Comparison of ENCODE assay signal across 16 cellular contexts in the genomic region with DNA sequence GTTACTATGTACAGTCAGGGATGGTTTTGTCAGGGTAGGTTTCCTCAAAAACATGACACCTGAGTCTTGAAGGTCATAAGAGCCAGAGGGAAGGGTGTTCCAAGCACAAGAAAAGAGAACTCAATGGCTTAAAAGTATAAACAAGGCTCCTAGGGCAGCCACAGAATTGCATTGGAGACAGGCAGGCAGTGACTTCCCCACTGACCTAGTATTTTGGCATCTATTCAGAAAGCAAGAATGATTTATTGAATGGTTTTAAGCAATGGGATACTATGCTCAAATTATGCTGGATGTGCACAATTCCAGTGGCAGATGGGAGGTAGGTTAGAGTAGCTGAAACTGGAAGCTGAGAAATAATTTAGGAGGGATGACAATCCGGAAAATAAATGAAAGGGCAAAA. TPM values are rescaled to one million over a fixed set of nuclear protein-coding genes. Genes with fewer than 3 reads are reported as not detected.
A peak's percentile ranks its signal among the peaks of the same experiment; 100 is the strongest.
DNase-seq lines count a peak whose midpoint lies in the region; ATAC-seq and TF ChIP-seq lines count a peak whose summit lies in the region.
"Had no signal": no experiment of that assay in that cellular context is flagged by ENCODE, and none has a peak within 500 bp of the region (broad histone marks: within the 10 kb centered on the region; RNA-seq: fewer than 3 reads in every experiment).

No MANE protein-coding gene starts in this region.

- no peaks in the 10 kb centered on the region for H3K9me3 ChIP-seq in HCT116 (ENCODE audit: control insufficient read depth in 1 of 2, insufficient read depth in 1 of 2, low read depth in 1 of 2, low read length in 2 of 2)
- no peaks in the 10 kb centered on the region for H3K9me3 ChIP-seq in suprapubic skin
- H3K9me3 ChIP-seq: BE2C had no signal

- TF ChIP-seq CTCF in HCT116 (IDR thresholded peaks at IDR 0.05 in 2 of 3, conservative IDR thresholded peaks at IDR 0.05 in 1 of 3; ENCODE audit: borderline replicate concordance in 1 of 3, insufficient read depth in 1 of 3, low read depth in 2 of 3, low read length in 2 of 3), result no peak
- TF ChIP-seq CTCF in suprapubic skin (IDR thresholded peaks at IDR 0.05), result no peak

- no peak overlapping the region for H2AFZ ChIP-seq in HCT116 (ENCODE audit: low read depth, low read length, poor library complexity, severe bottlenecking)

- H3K4me2 ChIP-seq in HCT116 (ENCODE audit: low read length), result no peak overlapping the region

- H3K27me3 ChIP-seq in HCT116 (ENCODE audit: insufficient read depth, low read length), result no peaks in the 10 kb centered on the region
- no peaks in the 10 kb centered on the region for H3K27me3 ChIP-seq in suprapubic skin
- H3K27me3 ChIP-seq: BE2C had no signal

- 0 out of 2 replicates have a peak, but pooled peaks cover 7% of the 10 kb centered on the region for H4K20me1 ChIP-seq in HCT116 (ENCODE audit: insufficient read depth)

- DNase-seq in AG08395 (ENCODE audit: low spot score) (peak; percentile 4), HCT116 (ENCODE audit: low read depth, low spot score) (no peak), OCI-M1 (lab: John Stamatoyannopoulos, UW) (peak; percentile 8), epithelial cell of prostate (ENCODE audit: low read depth, low spot score) (no peak), suprapubic skin (ENCODE audit: low spot score in 2 of 2) (no peak), NCI-H1417 (lab: John Stamatoyannopoulos, UW) (no peak), HK-2 (ENCODE audit: unreplicated experiment) (no peak)
- DNase-seq in NK-92 treated with Interleukin-12 subunit alpha and Interleukin-12 subunit beta, amount 100 ng/mL, for 24 hours (lab: John Stamatoyannopoulos, UW), result no peak
- DNase-seq: BE2C; CD4-positive, alpha-beta memory T cell; EL; MM.1S; NCI-H146; NCI-H2081 treated with DMSO at 0.1 percent for 48 hours; NCI-H345; NCI-H82 had no signal

- H3K9me2 ChIP-seq in HCT116 (ENCODE audit: insufficient read depth), result no peaks in the 10 kb centered on the region

- H3K36me3 ChIP-seq in HCT116 (ENCODE audit: control insufficient read depth in 1 of 2, insufficient read depth in 2 of 2, low read length in 2 of 2) (peaks cover 6 to 9% of the 10 kb centered on the region in 2 experiments; a peak in 3 of 4 replicates), suprapubic skin (peaks cover 18% of the 10 kb centered on the region)

- no peak for TF ChIP-seq POLR2A in HCT116 (IDR thresholded peaks at IDR 0.05; ENCODE audit: borderline replicate concordance, extremely low read depth, insufficient read depth, insufficient read length)
- no peak for TF ChIP-seq POLR2A in suprapubic skin (IDR thresholded peaks at IDR 0.05)

- RAD21 ChIA-PET in HCT116 (lab: Charles Lee; ENCODE audit: low non-redundant PET in 1 of 2, low total read pairs in 2 of 2, uncharacterized antibody in 2 of 2, unreplicated experiment in 2 of 2), result no interaction called here

- H3K4me1 ChIP-seq in HCT116 (ENCODE audit: control insufficient read depth in 1 of 2, insufficient read depth in 2 of 2, low read length in 2 of 2) (no peaks in the 10 kb centered on the region), suprapubic skin (no peaks in the 10 kb centered on the region)
- H3K4me1 ChIP-seq: BE2C had no signal

- no peak for TF ChIP-seq EP300 in suprapubic skin (IDR thresholded peaks at IDR 0.05)

- ATAC-seq in HCT116, result no peak

- intact Hi-C loops in HCT116 (cut with micrococcal nuclease), result no loop called here

- H3K79me2 ChIP-seq in HCT116 (ENCODE audit: insufficient read depth, low read length), result no peaks in the 10 kb centered on the region

- no peak for TF ChIP-seq RAD21 in HCT116 (IDR thresholded peaks at IDR 0.05; ENCODE audit: low read depth)

- no peak overlapping the region for H3K9ac ChIP-seq in HCT116 (ENCODE audit: low read length)

- H3K27ac ChIP-seq in HCT116 (ENCODE audit: low read depth, low read length) (no peak overlapping the region), epithelial cell of prostate (peak overlapping the region; percentile 4), suprapubic skin (no peak overlapping the region)

- POLR2A ChIA-PET in HCT116 (lab: Charles Lee), result no interaction called here

- H3K4me3 ChIP-seq in HCT116 (replicated peaks in 1 of 2; ENCODE audit: low read depth in 1 of 2, low read length in 2 of 2) (no peak overlapping the region), suprapubic skin (no peak overlapping the region)

- TSS peak; percentile 6 for BruUV-seq in HCT116 (replicated peaks; lab: Mats Ljungman, UMichigan)

- CTCF ChIA-PET in HCT116 (lab: Charles Lee), result no interaction called here

- 97% methylated on average over 1 of the region's 1 CpG for WGBS in suprapubic skin

TF ChIP-seq in HCT116, 20 proteins besides CTCF, POLR2A, EP300 and RAD21:
- TF ChIP-seq, protein P1, sequence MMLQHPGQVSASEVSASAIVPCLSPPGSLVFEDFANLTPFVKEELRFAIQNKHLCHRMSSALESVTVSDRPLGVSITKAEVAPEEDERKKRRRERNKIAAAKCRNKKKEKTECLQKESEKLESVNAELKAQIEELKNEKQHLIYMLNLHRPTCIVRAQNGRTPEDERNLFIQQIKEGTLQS (IDR thresholded peaks at IDR 0.05), result no peak
- TF ChIP-seq YY1 (IDR thresholded peaks at IDR 0.05; ENCODE audit: extremely low read depth, insufficient replicate concordance, low read depth, low read length) (no peak), ELF1 (IDR thresholded peaks at IDR 0.05; ENCODE audit: borderline replicate concordance, low read depth) (no peak), ZFX (IDR thresholded peaks at IDR 0.05) (no peak), POLR2AphosphoS5 (IDR thresholded peaks at IDR 0.05; ENCODE audit: low read depth, low read length) (no peak), SIN3A (IDR thresholded peaks at IDR 0.05; ENCODE audit: low read depth) (no peak), SP1 (IDR thresholded peaks at IDR 0.05; ENCODE audit: low read depth) (no peak), EZH2 (IDR thresholded peaks at IDR 0.05) (no peak), EZH2phosphoT487 (IDR thresholded peaks at IDR 0.05; ENCODE audit: borderline replicate concordance) (no peak), JUND (IDR thresholded peaks at IDR 0.05) (no peak), ZNF274 (IDR thresholded peaks at IDR 0.05; ENCODE audit: low read depth, low read length) (no peak), CBX3 (IDR thresholded peaks at IDR 0.05; ENCODE audit: low read depth) (no peak), CEBPB (IDR thresholded peaks at IDR 0.05; ENCODE audit: low read depth) (no peak), FOSL1 (IDR thresholded peaks at IDR 0.05; ENCODE audit: low read depth) (no peak), SRF (IDR thresholded peaks at IDR 0.05; ENCODE audit: low read depth) (no peak)
- TF ChIP-seq, protein P2, sequence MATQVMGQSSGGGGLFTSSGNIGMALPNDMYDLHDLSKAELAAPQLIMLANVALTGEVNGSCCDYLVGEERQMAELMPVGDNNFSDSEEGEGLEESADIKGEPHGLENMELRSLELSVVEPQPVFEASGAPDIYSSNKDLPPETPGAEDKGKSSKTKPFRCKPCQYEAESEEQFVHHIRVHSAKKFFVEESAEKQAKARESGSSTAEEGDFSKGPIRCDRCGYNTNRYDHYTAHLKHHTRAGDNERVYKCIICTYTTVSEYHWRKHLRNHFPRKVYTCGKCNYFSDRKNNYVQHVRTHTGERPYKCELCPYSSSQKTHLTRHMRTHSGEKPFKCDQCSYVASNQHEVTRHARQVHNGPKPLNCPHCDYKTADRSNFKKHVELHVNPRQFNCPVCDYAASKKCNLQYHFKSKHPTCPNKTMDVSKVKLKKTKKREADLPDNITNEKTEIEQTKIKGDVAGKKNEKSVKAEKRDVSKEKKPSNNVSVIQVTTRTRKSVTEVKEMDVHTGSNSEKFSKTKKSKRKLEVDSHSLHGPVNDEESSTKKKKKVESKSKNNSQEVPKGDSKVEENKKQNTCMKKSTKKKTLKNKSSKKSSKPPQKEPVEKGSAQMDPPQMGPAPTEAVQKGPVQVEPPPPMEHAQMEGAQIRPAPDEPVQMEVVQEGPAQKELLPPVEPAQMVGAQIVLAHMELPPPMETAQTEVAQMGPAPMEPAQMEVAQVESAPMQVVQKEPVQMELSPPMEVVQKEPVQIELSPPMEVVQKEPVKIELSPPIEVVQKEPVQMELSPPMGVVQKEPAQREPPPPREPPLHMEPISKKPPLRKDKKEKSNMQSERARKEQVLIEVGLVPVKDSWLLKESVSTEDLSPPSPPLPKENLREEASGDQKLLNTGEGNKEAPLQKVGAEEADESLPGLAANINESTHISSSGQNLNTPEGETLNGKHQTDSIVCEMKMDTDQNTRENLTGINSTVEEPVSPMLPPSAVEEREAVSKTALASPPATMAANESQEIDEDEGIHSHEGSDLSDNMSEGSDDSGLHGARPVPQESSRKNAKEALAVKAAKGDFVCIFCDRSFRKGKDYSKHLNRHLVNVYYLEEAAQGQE (IDR thresholded peaks at IDR 0.05; ENCODE audit: low read depth), result no peak
- TF ChIP-seq, protein P3, sequence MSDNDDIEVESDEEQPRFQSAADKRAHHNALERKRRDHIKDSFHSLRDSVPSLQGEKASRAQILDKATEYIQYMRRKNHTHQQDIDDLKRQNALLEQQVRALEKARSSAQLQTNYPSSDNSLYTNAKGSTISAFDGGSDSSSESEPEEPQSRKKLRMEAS (IDR thresholded peaks at IDR 0.05), result no peak
- TF ChIP-seq, protein P4, sequence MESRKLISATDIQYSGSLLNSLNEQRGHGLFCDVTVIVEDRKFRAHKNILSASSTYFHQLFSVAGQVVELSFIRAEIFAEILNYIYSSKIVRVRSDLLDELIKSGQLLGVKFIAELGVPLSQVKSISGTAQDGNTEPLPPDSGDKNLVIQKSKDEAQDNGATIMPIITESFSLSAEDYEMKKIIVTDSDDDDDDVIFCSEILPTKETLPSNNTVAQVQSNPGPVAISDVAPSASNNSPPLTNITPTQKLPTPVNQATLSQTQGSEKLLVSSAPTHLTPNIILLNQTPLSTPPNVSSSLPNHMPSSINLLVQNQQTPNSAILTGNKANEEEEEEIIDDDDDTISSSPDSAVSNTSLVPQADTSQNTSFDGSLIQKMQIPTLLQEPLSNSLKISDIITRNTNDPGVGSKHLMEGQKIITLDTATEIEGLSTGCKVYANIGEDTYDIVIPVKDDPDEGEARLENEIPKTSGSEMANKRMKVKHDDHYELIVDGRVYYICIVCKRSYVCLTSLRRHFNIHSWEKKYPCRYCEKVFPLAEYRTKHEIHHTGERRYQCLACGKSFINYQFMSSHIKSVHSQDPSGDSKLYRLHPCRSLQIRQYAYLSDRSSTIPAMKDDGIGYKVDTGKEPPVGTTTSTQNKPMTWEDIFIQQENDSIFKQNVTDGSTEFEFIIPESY (IDR thresholded peaks at IDR 0.05; ENCODE audit: extremely low read depth, insufficient replicate concordance, low read length), result no peak

RNA-seq across cellular contexts. Expression of a gene that starts 54.0 kb away (rescaled TPM):
- total RNA-seq in HCT116 (2021; ENCODE audit: unreplicated experiment) (20.0 TPM), suprapubic skin (10 to 100 TPM; 13.2 to 19.5 (median 16.4) TPM)
- 10.4 and 11.7 TPM in 2 replicates for polyA plus RNA-seq in HCT116 (2012)

Comparison
In these comparisons a context has a peak if more than half of its experiments do, and no peak if none do; other contexts are left out.
1. DNase-seq: peak in AG08395 (single experiment) and OCI-M1 (single experiment); none in HCT116 (single experiment), epithelial cell of prostate (single experiment), NK-92 treated with Interleukin-12 subunit alpha and Interleukin-12 subunit beta, amount 100 ng/mL, for 24 hours (single experiment), suprapubic skin (0 of 2), NCI-H1417 (0 of 3) and HK-2 (single experiment).